8 cellular contexts compared by ENCODE assay signal in genomic region chr1:1398677-1399186, GRCh38. TPM values are rescaled to one million over a fixed set of nuclear protein-coding genes. Genes with fewer than 3 reads are reported as not detected.
A peak's percentile ranks its signal among the peaks of the same experiment; 100 is the strongest.
DNase-seq lines count a peak whose midpoint lies in the region; ATAC-seq and TF ChIP-seq lines count a peak whose summit lies in the region.

No MANE protein-coding gene starts in this region.

- H3K27ac Mint-ChIP-seq in activated T-cell treated with anti-CD3 and anti-CD28 coated beads, Interleukin-2, amount 50 U/mL, for 24 hours, result peak overlapping the region; percentile 95

- H3K36me3 ChIP-seq in brain microvascular endothelial cell (replicated peaks) (peaks cover 42% of the 10 kb centered on the region), mesenchymal stem cell (ENCODE audit: control insufficient read depth in 1 of 2, insufficient read depth in 2 of 2, low read depth in 1 of 2, low read length in 2 of 2) (peaks cover 64 to 68% of the 10 kb centered on the region in 2 experiments)

- H4K91ac ChIP-seq in mesenchymal stem cell (ENCODE audit: low read length), result peak overlapping the region; percentile 94

- peak overlapping the region; percentile 96 for H3K4me3 Mint-ChIP-seq in activated T-cell treated with anti-CD3 and anti-CD28 coated beads, Interleukin-2, amount 50 U/mL, for 24 hours

- H3K4me1 Mint-ChIP-seq in activated T-cell treated with anti-CD3 and anti-CD28 coated beads, Interleukin-2, amount 50 U/mL, for 24 hours (ENCODE audit: low read depth), result peaks cover 60% of the 10 kb centered on the region

- H3K27me3 ChIP-seq in brain microvascular endothelial cell (replicated peaks), result no peaks in the 10 kb centered on the region
- no peaks in the 10 kb centered on the region for H3K27me3 ChIP-seq in mesenchymal stem cell (ENCODE audit: control insufficient read depth in 1 of 2, insufficient read depth in 1 of 2, low read length in 2 of 2)

- peak overlapping the region in 1 of 2 experiments; percentile 98 for H3K14ac ChIP-seq in mesenchymal stem cell (ENCODE audit: low read length in 2 of 2)

- peak overlapping the region in 1 of 2 experiments; percentile 60 for H2BK12ac ChIP-seq in mesenchymal stem cell (ENCODE audit: low read length in 2 of 2)

- TF ChIP-seq CTCF in brain microvascular endothelial cell (IDR thresholded peaks at IDR 0.05; ENCODE audit: low read depth, low read length, missing control alignments), result no peak

- peak overlapping the region; percentile 97 for H4K8ac ChIP-seq in mesenchymal stem cell (ENCODE audit: low read length)

- H3K9me3 ChIP-seq in mesenchymal stem cell (ENCODE audit: control insufficient read depth, low read length), result no peaks in the 10 kb centered on the region

- in situ Hi-C loops in brain microvascular endothelial cell (cut with HindIII; ENCODE audit: low pct_ligation_motif_present, low sequenced_read_pairs), result no loop called here

- H3K23ac ChIP-seq in mesenchymal stem cell (ENCODE audit: low read length in 2 of 2), result peak overlapping the region in 1 of 2 experiments; percentile 34

- peak overlapping the region; percentile 87 for H3K4me2 ChIP-seq in mesenchymal stem cell (ENCODE audit: low read length, poor library complexity, severe bottlenecking)

- H3K27ac ChIP-seq in brain microvascular endothelial cell, result peak overlapping the region; percentile 63
- H3K27ac ChIP-seq in mesenchymal stem cell (ENCODE audit: low read length, poor library complexity, severe bottlenecking), result peak overlapping the region; percentile 41

- H3K79me1 ChIP-seq in mesenchymal stem cell (replicated peaks; ENCODE audit: low read length, poor library complexity, severe bottlenecking), result peaks cover 1% of the 10 kb centered on the region

- peak overlapping the region; percentile 94 to 98 for H3K18ac ChIP-seq in mesenchymal stem cell (ENCODE audit: low read depth in 1 of 2, low read length in 2 of 2)

- no peak overlapping the region for H2BK5ac ChIP-seq in mesenchymal stem cell (ENCODE audit: low read depth, low read length, poor library complexity, severe bottlenecking)

- H3K27me3 Mint-ChIP-seq in activated T-cell treated with anti-CD3 and anti-CD28 coated beads, Interleukin-2, amount 50 U/mL, for 24 hours, result no peaks in the 10 kb centered on the region

- peaks cover 90% of the 10 kb centered on the region for H3K36me3 Mint-ChIP-seq in activated T-cell treated with anti-CD3 and anti-CD28 coated beads, Interleukin-2, amount 50 U/mL, for 24 hours (ENCODE audit: low read depth)

- H2AFZ ChIP-seq in mesenchymal stem cell (ENCODE audit: low read depth, low read length), result no peak overlapping the region

- no peaks in the 10 kb centered on the region for H3K9me3 Mint-ChIP-seq in activated T-cell treated with anti-CD3 and anti-CD28 coated beads, Interleukin-2, amount 50 U/mL, for 24 hours

- H2BK120ac ChIP-seq in mesenchymal stem cell (ENCODE audit: low read depth, low read length), result peak overlapping the region; percentile 93

- H3K4me3 ChIP-seq in brain microvascular endothelial cell (ENCODE audit: low read depth, low read length), result peak overlapping the region; percentile 90
- H3K4me3 ChIP-seq in mesenchymal stem cell (ENCODE audit: insufficient read depth in 1 of 2, low read depth in 1 of 2, low read length in 2 of 2), result peak overlapping the region; percentile 89 to 98

- WGBS in mesenchymal stem cell, result 2% methylated on average over 33 of the region's 54 CpGs

- H3K4me1 ChIP-seq in mesenchymal stem cell (ENCODE audit: control insufficient read depth, insufficient read depth, low read depth, low read length), result peaks cover 34% of the 10 kb centered on the region

- DNase-seq in activated T-cell treated with anti-CD3 and anti-CD28 coated beads, Interleukin-2, amount 50 U/mL, for 24 hours, result no peak
- no peak for DNase-seq in activated T-cell treated with anti-CD3 and anti-CD28 coated beads, Interleukin-2, amount 50 U/mL, for 48 hours
- DNase-seq in brain microvascular endothelial cell, result no peak
- DNase-seq in mesenchymal stem cell, result no peak
- no peak for DNase-seq in foreskin melanocyte
- no peak for DNase-seq in hepatic stellate cell (ENCODE audit: low spot score)
- no peak for DNase-seq in NCI-H774 (lab: John Stamatoyannopoulos, UW)

- H3K9ac ChIP-seq in mesenchymal stem cell (ENCODE audit: low read length), result peak overlapping the region; percentile 95

- peak; percentile 5 for ATAC-seq in HG03460 (IDR thresholded peaks at IDR 0.05; ENCODE audit: unreplicated experiment)

- H2BK15ac ChIP-seq in mesenchymal stem cell (ENCODE audit: low read depth, poor library complexity, severe bottlenecking), result peak overlapping the region; percentile 60

- H3K4ac ChIP-seq in mesenchymal stem cell (ENCODE audit: low read depth in 1 of 2, low read length in 2 of 2), result peak overlapping the region; percentile 97 to 99

- peak overlapping the region; percentile 53 for H2AK5ac ChIP-seq in mesenchymal stem cell (ENCODE audit: low read length, severe bottlenecking)

RNA-seq across cellular contexts. Expression of gene CCNL2, which starts 0.4 kb away (rescaled TPM):
- 107 TPM for polyA plus RNA-seq in mesenchymal stem cell (2013, experiment 1 of 2)
- 105 TPM for polyA plus RNA-seq in mesenchymal stem cell (2013, experiment 2 of 2)

RNA-seq across cellular contexts. Expression of gene MRPL20, which starts 8.4 kb away (rescaled TPM):
- 152 TPM for polyA plus RNA-seq in mesenchymal stem cell (2013, experiment 1 of 2)
- polyA plus RNA-seq in mesenchymal stem cell (2013, experiment 2 of 2), result 152 TPM

RNA-seq across cellular contexts. Expression of gene ANKRD65, which starts 22.3 kb away (rescaled TPM):
- 0.14 TPM for polyA plus RNA-seq in mesenchymal stem cell (2013, experiment 1 of 2)
- 0.18 TPM for polyA plus RNA-seq in mesenchymal stem cell (2013, experiment 2 of 2)

RNA-seq across cellular contexts. Expression of gene AURKAIP1, which starts 23.7 kb away (rescaled TPM):
- 79.5 TPM for polyA plus RNA-seq in mesenchymal stem cell (2013, experiment 1 of 2)
- polyA plus RNA-seq in mesenchymal stem cell (2013, experiment 2 of 2), result 83.6 TPM

RNA-seq across cellular contexts. Expression of gene VWA1, which starts 36.8 kb away (rescaled TPM):
- 7.3 TPM for polyA plus RNA-seq in mesenchymal stem cell (2013, experiment 1 of 2)
- polyA plus RNA-seq in mesenchymal stem cell (2013, experiment 2 of 2), result 7.5 TPM
